32 cellular contexts compared by ENCODE assay signal in the genomic region with DNA sequence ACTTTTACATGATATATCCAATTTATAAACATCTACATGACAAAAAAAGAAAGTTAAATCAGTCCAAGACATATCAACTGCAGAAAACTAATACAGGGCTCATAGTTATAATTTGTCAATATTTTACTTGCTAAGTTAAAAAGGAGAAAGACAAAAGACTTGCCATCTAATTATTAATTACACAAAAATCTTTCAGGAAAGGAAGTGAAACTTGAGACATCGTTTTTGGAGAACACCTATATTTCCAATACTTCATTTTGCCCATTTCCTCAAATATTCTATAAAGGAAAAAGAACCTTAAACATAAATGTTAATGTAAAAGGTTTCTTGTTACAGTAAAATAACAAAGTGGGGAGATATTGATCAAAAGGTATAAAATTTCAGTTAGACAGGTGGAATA.
"Had no signal": no experiment of that assay in that cellular context is flagged by ENCODE, and none has a peak within 500 bp of the region (broad histone marks: within the 10 kb centered on the region; RNA-seq: fewer than 3 reads in every experiment).

No MANE protein-coding gene starts in this region.

- H3K4me2 ChIP-seq: hepatocyte had no signal

- H3K4me1 Mint-ChIP-seq: activated CD4-positive, alpha-beta T cell treated with anti-CD3 and anti-CD28 coated beads for 36 hours; activated CD4-positive, alpha-beta T cell treated with anti-CD3 and anti-CD28 coated beads, Interleukin-2, amount 10 ng/mL, durations not matched to agents 24 days and 14 days; activated CD8-positive, alpha-beta memory T cell treated with anti-CD3 and anti-CD28 coated beads, Interleukin-2, amount 10 ng/mL, durations not matched to agents 7 days and 5 days; activated naive CD8-positive, alpha-beta T cell treated with anti-CD3 and anti-CD28 coated beads, Interleukin-2, amount 50 U/mL, for 24 hours; T-helper 17 cell had no signal

- H3K4me3 ChIP-seq: ascending aorta, breast epithelium, cardiac muscle cell, colonic mucosa, gastroesophageal sphincter, heart right ventricle, hepatocyte had no signal

- H3K27ac Mint-ChIP-seq: activated CD4-positive, alpha-beta memory T cell treated with anti-CD3 and anti-CD28 coated beads for 36 hours; activated CD4-positive, alpha-beta T cell treated with anti-CD3 and anti-CD28 coated beads for 36 hours; activated CD4-positive, alpha-beta T cell treated with anti-CD3 and anti-CD28 coated beads, Interleukin-2, amount 10 ng/mL, durations not matched to agents 24 days and 14 days; activated CD8-positive, alpha-beta memory T cell treated with anti-CD3 and anti-CD28 coated beads, Interleukin-2, amount 10 ng/mL, durations not matched to agents 7 days and 5 days; activated CD8-positive, alpha-beta T cell treated with anti-CD3 and anti-CD28 coated beads, Interleukin-2, amount 10 ng/mL, durations not matched to agents 7 days and 5 days; activated naive CD8-positive, alpha-beta T cell; activated naive CD8-positive, alpha-beta T cell treated with anti-CD3 and anti-CD28 coated beads, Interleukin-2, amount 50 U/mL, for 24 hours; activated T-cell treated with anti-CD3 and anti-CD28 coated beads, Interleukin-2, amount 50 U/mL, for 24 hours; activated T-cell treated with anti-CD3 and anti-CD28 coated beads, Interleukin-2, amount 50 U/mL, for 72 hours; brain; T-helper 17 cell; T-helper 2 cell treated with Interferon-gamma antibody and Interleukin-4, amounts not matched to agents 5 μg/mL and 100 μg/mL, for 36 hours had no signal

- H2AFZ ChIP-seq: hepatocyte had no signal

- H3K27ac ChIP-seq: ascending aorta, breast epithelium, cardiac muscle cell, colonic mucosa, foreskin keratinocyte, gastroesophageal sphincter, hepatocyte had no signal

- H3K4me3 Mint-ChIP-seq: activated CD4-positive, alpha-beta memory T cell treated with anti-CD3 and anti-CD28 coated beads for 36 hours; activated CD4-positive, alpha-beta T cell treated with anti-CD3 and anti-CD28 coated beads for 36 hours; activated CD4-positive, alpha-beta T cell treated with anti-CD3 and anti-CD28 coated beads, Interleukin-2, amount 10 ng/mL, durations not matched to agents 24 days and 14 days; activated CD8-positive, alpha-beta memory T cell treated with anti-CD3 and anti-CD28 coated beads, Interleukin-2, amount 10 ng/mL, durations not matched to agents 7 days and 5 days; activated CD8-positive, alpha-beta T cell treated with anti-CD3 and anti-CD28 coated beads, Interleukin-2, amount 10 ng/mL, durations not matched to agents 7 days and 5 days; activated naive CD8-positive, alpha-beta T cell; activated naive CD8-positive, alpha-beta T cell treated with anti-CD3 and anti-CD28 coated beads, Interleukin-2, amount 50 U/mL, for 24 hours; activated T-cell treated with anti-CD3 and anti-CD28 coated beads, Interleukin-2, amount 50 U/mL, for 24 hours; activated T-cell treated with anti-CD3 and anti-CD28 coated beads, Interleukin-2, amount 50 U/mL, for 72 hours; brain; T-helper 17 cell; T-helper 2 cell treated with Interferon-gamma antibody and Interleukin-4, amounts not matched to agents 5 μg/mL and 100 μg/mL, for 36 hours had no signal

- H3K79me2 ChIP-seq: hepatocyte had no signal

- H3K4me1 ChIP-seq: ascending aorta, breast epithelium, colonic mucosa, gastroesophageal sphincter had no signal

- H3K27me3 Mint-ChIP-seq: activated CD4-positive, alpha-beta memory T cell treated with anti-CD3 and anti-CD28 coated beads for 36 hours; activated CD4-positive, alpha-beta T cell treated with anti-CD3 and anti-CD28 coated beads for 36 hours; activated CD4-positive, alpha-beta T cell treated with anti-CD3 and anti-CD28 coated beads, Interleukin-2, amount 10 ng/mL, durations not matched to agents 24 days and 14 days; activated CD8-positive, alpha-beta memory T cell treated with anti-CD3 and anti-CD28 coated beads, Interleukin-2, amount 10 ng/mL, durations not matched to agents 7 days and 5 days; activated naive CD8-positive, alpha-beta T cell treated with anti-CD3 and anti-CD28 coated beads, Interleukin-2, amount 50 U/mL, for 24 hours; activated T-cell treated with anti-CD3 and anti-CD28 coated beads, Interleukin-2, amount 50 U/mL, for 24 hours; T-helper 17 cell had no signal

- H3K9me3 ChIP-seq: ascending aorta, colonic mucosa had no signal

- H3K27me3 ChIP-seq: ascending aorta, breast epithelium, cardiac muscle cell, colonic mucosa, foreskin keratinocyte, gastroesophageal sphincter, heart right ventricle, hepatocyte had no signal

- H3K36me3 Mint-ChIP-seq: activated CD4-positive, alpha-beta memory T cell treated with anti-CD3 and anti-CD28 coated beads for 36 hours; activated CD8-positive, alpha-beta memory T cell treated with anti-CD3 and anti-CD28 coated beads, Interleukin-2, amount 10 ng/mL, durations not matched to agents 7 days and 5 days; activated naive CD8-positive, alpha-beta T cell had no signal

- H3K9me3 Mint-ChIP-seq: activated CD4-positive, alpha-beta T cell treated with anti-CD3 and anti-CD28 coated beads, Interleukin-2, amount 10 ng/mL, durations not matched to agents 24 days and 14 days; T-helper 2 cell treated with Interferon-gamma antibody and Interleukin-4, amounts not matched to agents 5 μg/mL and 100 μg/mL, for 36 hours had no signal

- H3K36me3 ChIP-seq: ascending aorta, breast epithelium, cardiac muscle cell, colonic mucosa, gastroesophageal sphincter, heart right ventricle had no signal

- DNase-seq: activated CD4-positive, alpha-beta memory T cell treated with anti-CD3 and anti-CD28 coated beads for 36 hours; activated CD4-positive, alpha-beta T cell treated with anti-CD3 and anti-CD28 coated beads for 36 hours; activated CD4-positive, alpha-beta T cell treated with anti-CD3 and anti-CD28 coated beads, Interleukin-2, amount 10 ng/mL, durations not matched to agents 24 days and 14 days; activated CD4-positive, CD25-positive, alpha-beta regulatory T cell; activated CD4-positive, CD25-positive, alpha-beta regulatory T cell treated with anti-CD3 and anti-CD28 coated beads, Interleukin-2, amount 50 U/mL, for 72 hours; activated CD8-positive, alpha-beta memory T cell treated with anti-CD3 and anti-CD28 coated beads, Interleukin-2, amount 10 ng/mL, durations not matched to agents 7 days and 5 days; activated CD8-positive, alpha-beta memory T cell treated with anti-CD3 and anti-CD28 coated beads, Interleukin-2, amount 50 U/mL, for 48 hours; activated CD8-positive, alpha-beta T cell treated with anti-CD3 and anti-CD28 coated beads, Interleukin-2, amount 10 ng/mL, durations not matched to agents 7 days and 5 days; activated gamma-delta T cell; activated naive CD4-positive, alpha-beta T cell; activated naive CD4-positive, alpha-beta T cell treated with anti-CD3 and anti-CD28 coated beads, Interleukin-2, amount 50 U/mL, for 16 hours; activated naive CD8-positive, alpha-beta T cell treated with anti-CD3 and anti-CD28 coated beads, Interleukin-2, amount 50 U/mL, for 24 hours; activated T-cell treated with anti-CD3 and anti-CD28 coated beads for 4 hours; activated T-cell treated with anti-CD3 and anti-CD28 coated beads, Interleukin-2, amount 50 U/mL, for 24 hours; activated T-cell treated with anti-CD3 and anti-CD28 coated beads, Interleukin-2, amount 50 U/mL, for 72 hours; central memory CD4-positive, alpha-beta T cell; cerebellar nuclear complex; colonic mucosa; effector CD8-positive, alpha-beta T cell; heart right ventricle; T-helper 1 cell; T-helper 17 cell; T1000 had no signal
